ENCODE assay signal across 18 cellular contexts in the genomic region with DNA sequence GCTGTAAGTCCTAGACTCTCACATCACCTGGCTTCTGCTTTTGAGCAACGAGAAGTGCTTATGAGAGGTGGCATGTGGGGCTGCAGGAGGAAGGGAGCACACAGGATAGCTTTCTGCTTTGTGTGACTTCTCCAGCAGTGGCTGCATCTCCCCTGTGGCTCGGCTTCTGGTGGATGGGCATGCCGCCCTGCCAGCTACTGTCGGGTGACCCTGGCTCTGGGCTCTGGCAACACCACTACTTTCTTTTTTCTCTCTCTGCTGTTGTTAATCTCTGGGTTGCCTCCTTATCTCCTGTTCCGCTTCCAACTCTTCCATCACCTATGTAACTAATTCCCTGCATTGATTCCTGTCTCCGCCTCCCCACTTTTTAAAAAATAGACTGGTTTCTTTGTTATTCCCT.
DNase-seq lines count a peak whose midpoint lies in the region; TF ChIP-seq lines count a peak whose summit lies in the region.
"Had no signal": no experiment of that assay in that cellular context is flagged by ENCODE, and none has a peak within 500 bp of the region (broad histone marks: within the 10 kb centered on the region; RNA-seq: fewer than 3 reads in every experiment).

No MANE protein-coding gene starts in this region.

- no peak overlapping the region for H3K4me2 ChIP-seq in neural cell (ENCODE audit: low read length)

- in situ Hi-C loops in G401 (cut with HindIII; ENCODE audit: low sequenced_read_pairs): no loop called here
- in situ Hi-C loops in HAP-1 (cut with MboI; ENCODE audit: low sequenced_read_pairs): no loop called here

- POLR2A ChIA-PET in GM10248 (lab: Yijun Ruan, JAX): no interaction called here

- H3K36me3 ChIP-seq in left ventricle myocardium inferior: no peaks in the 10 kb centered on the region
- no peaks in the 10 kb centered on the region for H3K36me3 ChIP-seq in neural cell (ENCODE audit: insufficient read depth, low read length)
- no peaks in the 10 kb centered on the region for H3K36me3 ChIP-seq in HAP-1 (replicated peaks)
- H3K36me3 ChIP-seq: SJSA1 had no signal

- no peak for TF ChIP-seq RAD21 in neural cell (conservative IDR thresholded peaks at IDR 0.05)

- intact Hi-C loops in left ventricle myocardium inferior (cut with micrococcal nuclease): no loop called here

- H3K9me2 ChIP-seq in neural cell (ENCODE audit: insufficient read depth, low read length): no peaks in the 10 kb centered on the region

- TF ChIP-seq CTCF in left ventricle myocardium inferior (IDR thresholded peaks at IDR 0.05; ENCODE audit: borderline replicate concordance) (no peak), neural cell (IDR thresholded peaks at IDR 0.05; ENCODE audit: poor library complexity, severe bottlenecking) (no peak), GM10248 (IDR thresholded peaks at IDR 0.05; ENCODE audit: control extremely low read depth, extremely low read depth, low read depth, missing control alignments) (no peak)

- H3K79me2 ChIP-seq in neural cell (replicated peaks; ENCODE audit: insufficient read depth, low read length): no peaks in the 10 kb centered on the region

- peaks cover 8% of the 10 kb centered on the region for H3K9me3 ChIP-seq in left ventricle myocardium inferior (replicated peaks)
- H3K9me3 ChIP-seq in neural cell (ENCODE audit: low read length): no peaks in the 10 kb centered on the region
- no peaks in the 10 kb centered on the region for H3K9me3 ChIP-seq in HAP-1
- H3K9me3 ChIP-seq: SJSA1 had no signal

- no peak overlapping the region for H3K9ac ChIP-seq in neural cell (ENCODE audit: low read length)

- H3K27ac ChIP-seq in left ventricle myocardium inferior (replicated peaks) (peak overlapping the region; percentile 24), neural cell (ENCODE audit: low read length) (peak overlapping the region; percentile 79)
- H3K27ac ChIP-seq: SJSA1 had no signal

- TF ChIP-seq EP300 in neural cell (conservative IDR thresholded peaks at IDR 0.05; ENCODE audit: poor library complexity, severe bottlenecking): no peak

- H3K4me1 ChIP-seq in left ventricle myocardium inferior: peaks cover 26% of the 10 kb centered on the region
- no peaks in the 10 kb centered on the region for H3K4me1 ChIP-seq in HAP-1

- no peaks in the 10 kb centered on the region for H3K27me3 ChIP-seq in left ventricle myocardium inferior (ENCODE audit: low read depth)
- no peaks in the 10 kb centered on the region for H3K27me3 ChIP-seq in neural cell (ENCODE audit: insufficient read depth, low read depth, low read length)
- no peaks in the 10 kb centered on the region; the same call in 1 of the 2 replicates for H3K27me3 ChIP-seq in HAP-1 (ENCODE audit: low read depth)
- H3K27me3 ChIP-seq: SJSA1 had no signal

- H2AFZ ChIP-seq in neural cell (ENCODE audit: low read depth, low read length): no peak overlapping the region

- no peaks in the 10 kb centered on the region for H4K20me1 ChIP-seq in neural cell (ENCODE audit: insufficient read depth)

- H3F3A ChIP-seq in neural cell (ENCODE audit: insufficient read depth, low read length, poor library complexity, severe bottlenecking): no peaks in the 10 kb centered on the region

- DNase-seq in G401 (ENCODE audit: low spot score): peak; percentile 40
- peak; percentile 90 for DNase-seq in NCI-H69 (lab: John Stamatoyannopoulos, UW)
- DNase-seq in left ventricle myocardium inferior: peak; percentile 20
- no peak for DNase-seq in activated gamma-delta T cell (lab: John Stamatoyannopoulos, UW)
- DNase-seq in GM10248 (ENCODE audit: extremely low spot score): no peak
- DNase-seq in superior temporal gyrus (ENCODE audit: extremely low spot score): no peak
- no peak for DNase-seq in HAP-1 (ENCODE audit: low spot score in 2 of 2)
- DNase-seq: AML-193; C1 segment of cervical spinal cord; CD8-positive, alpha-beta memory T cell; GDM1; H7; HFFc6; Kasumi-1; NCI-H187 treated with DMSO at 0.1 percent for 48 hours; NCI-H748 treated with DMSO at 0.1 percent for 48 hours had no signal

- CTCF ChIA-PET in GM10248 (lab: Yijun Ruan, JAX): interaction anchor here (1.1 to 1.4 kb wide), 6 partner anchors 9 to 338 kb away, joined by 3 to 4 read pairs (median 3); no protein-coding TSS in a partner anchor

- H3K4me3 ChIP-seq in left ventricle myocardium inferior: no peak overlapping the region
- H3K4me3 ChIP-seq in neural cell (ENCODE audit: low read length): no peak overlapping the region
- no peak overlapping the region for H3K4me3 ChIP-seq in HAP-1
- H3K4me3 ChIP-seq: SJSA1 had no signal

TF ChIP-seq in neural cell, 6 proteins besides CTCF, POLR2A, EP300 and RAD21:
- TF ChIP-seq SMC3 (conservative IDR thresholded peaks at IDR 0.05; ENCODE audit: poor library complexity) (no peak), EZH2 (IDR thresholded peaks at IDR 0.05; ENCODE audit: borderline replicate concordance, insufficient read depth, low read length, poor library complexity, severe bottlenecking) (no peak), TAF1 (IDR thresholded peaks at IDR 0.05; ENCODE audit: low read depth) (no peak), MXI1 (conservative IDR thresholded peaks at IDR 0.05; ENCODE audit: poor library complexity, severe bottlenecking) (no peak), POLR2AphosphoS5 (IDR thresholded peaks at IDR 0.05) (no peak)
- TF ChIP-seq, protein P1, sequence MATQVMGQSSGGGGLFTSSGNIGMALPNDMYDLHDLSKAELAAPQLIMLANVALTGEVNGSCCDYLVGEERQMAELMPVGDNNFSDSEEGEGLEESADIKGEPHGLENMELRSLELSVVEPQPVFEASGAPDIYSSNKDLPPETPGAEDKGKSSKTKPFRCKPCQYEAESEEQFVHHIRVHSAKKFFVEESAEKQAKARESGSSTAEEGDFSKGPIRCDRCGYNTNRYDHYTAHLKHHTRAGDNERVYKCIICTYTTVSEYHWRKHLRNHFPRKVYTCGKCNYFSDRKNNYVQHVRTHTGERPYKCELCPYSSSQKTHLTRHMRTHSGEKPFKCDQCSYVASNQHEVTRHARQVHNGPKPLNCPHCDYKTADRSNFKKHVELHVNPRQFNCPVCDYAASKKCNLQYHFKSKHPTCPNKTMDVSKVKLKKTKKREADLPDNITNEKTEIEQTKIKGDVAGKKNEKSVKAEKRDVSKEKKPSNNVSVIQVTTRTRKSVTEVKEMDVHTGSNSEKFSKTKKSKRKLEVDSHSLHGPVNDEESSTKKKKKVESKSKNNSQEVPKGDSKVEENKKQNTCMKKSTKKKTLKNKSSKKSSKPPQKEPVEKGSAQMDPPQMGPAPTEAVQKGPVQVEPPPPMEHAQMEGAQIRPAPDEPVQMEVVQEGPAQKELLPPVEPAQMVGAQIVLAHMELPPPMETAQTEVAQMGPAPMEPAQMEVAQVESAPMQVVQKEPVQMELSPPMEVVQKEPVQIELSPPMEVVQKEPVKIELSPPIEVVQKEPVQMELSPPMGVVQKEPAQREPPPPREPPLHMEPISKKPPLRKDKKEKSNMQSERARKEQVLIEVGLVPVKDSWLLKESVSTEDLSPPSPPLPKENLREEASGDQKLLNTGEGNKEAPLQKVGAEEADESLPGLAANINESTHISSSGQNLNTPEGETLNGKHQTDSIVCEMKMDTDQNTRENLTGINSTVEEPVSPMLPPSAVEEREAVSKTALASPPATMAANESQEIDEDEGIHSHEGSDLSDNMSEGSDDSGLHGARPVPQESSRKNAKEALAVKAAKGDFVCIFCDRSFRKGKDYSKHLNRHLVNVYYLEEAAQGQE (IDR thresholded peaks at IDR 0.05; ENCODE audit: borderline replicate concordance): no peak

Comparison
In these comparisons a context has a peak if more than half of its experiments do, and no peak if none do; other contexts are left out.
1. DNase-seq: peak in G401 (single experiment), NCI-H69 (single experiment) and left ventricle myocardium inferior (single experiment); none in activated gamma-delta T cell (single experiment), GM10248 (single experiment), superior temporal gyrus (single experiment) and HAP-1 (0 of 2).